In genomic region chr12:47979686-47980085, GRCh38 we compare ENCODE assay signal across 30 cellular contexts. TPM values are rescaled to one million over a fixed set of nuclear protein-coding genes. Genes with fewer than 3 reads are reported as not detected.
DNase-seq lines count a peak whose midpoint lies in the region; ATAC-seq, FAIRE-seq and TF ChIP-seq lines count a peak whose summit lies in the region.
"Had no signal": no experiment of that assay in that cellular context is flagged by ENCODE, and none has a peak within 500 bp of the region (broad histone marks: within the 10 kb centered on the region; RNA-seq: fewer than 3 reads in every experiment).

No MANE protein-coding gene starts in this region.

- H3K27me3 ChIP-seq in HepG2 (ENCODE audit: control insufficient read depth in 1 of 2, insufficient read depth in 2 of 2, low read length in 2 of 2) (0 out of 5 replicates have a peak, but pooled peaks cover 0 to 4% of the 10 kb centered on the region in 2 experiments), osteoblast (ENCODE audit: insufficient read depth, low read length) (peaks cover 6% of the 10 kb centered on the region), spleen (replicated peaks in 1 of 7) (peaks cover 0 to 4% (median 0%) of the 10 kb centered on the region in 7 donors)
- H3K27me3 ChIP-seq in effector memory CD4-positive, alpha-beta T cell (replicated peaks; ENCODE audit: control insufficient read depth, insufficient read depth, low read length, poor library complexity, severe bottlenecking), result no peaks in the 10 kb centered on the region
- H3K27me3 ChIP-seq: BE2C, BLaER1 had no signal

- H4K20me1 ChIP-seq in HepG2 (ENCODE audit: insufficient read depth, low read length) (no peaks in the 10 kb centered on the region), osteoblast (ENCODE audit: insufficient read depth, low read length) (no peaks in the 10 kb centered on the region)
- H4K20me1 ChIP-seq: BLaER1 had no signal

- no peak for ATAC-seq in HepG2
- no peak for ATAC-seq in GM19035 (IDR thresholded peaks at IDR 0.05; ENCODE audit: unreplicated experiment)
- ATAC-seq: GM12878 had no signal

- BruUV-seq in HepG2 (replicated peaks; lab: Mats Ljungman, UMichigan), result no TSS peak

- DNase-seq in HepG2 (ENCODE audit: low spot score) (no peak), osteoblast (ENCODE audit: insufficient read length, low spot score, missing footprints) (peak; percentile 56), posterior vena cava (ENCODE audit: low spot score) (peak; percentile 64), spleen (peak; percentile 43), C1 segment of cervical spinal cord (lab: John Stamatoyannopoulos, UW) (no peak)
- DNase-seq in effector memory CD4-positive, alpha-beta T cell, result no peak
- DNase-seq in activated effector memory CD4-positive, alpha-beta T cell treated with Interleukin-2 at 50 U/mL for 16 hours, result no peak
- DNase-seq: 8988T; ACHN; BE2C; CD4-positive, alpha-beta memory T cell; CD4-positive, CD25-positive, alpha-beta regulatory T cell; CD8-positive, alpha-beta memory T cell; COR-L47; DMS 273 treated with DMSO at 0.1 percent for 48 hours; DMS153; DMS53; DMS79; DND-41; EL; GDM1 had no signal

- TF ChIP-seq EP300 in HepG2 (IDR thresholded peaks at IDR 0.05; ENCODE audit: low read depth in 2 of 2, low read length in 2 of 2), result no peak
- TF ChIP-seq EP300 in HepG2 (CRISPR knock-in tag; IDR thresholded peaks at IDR 0.05; ENCODE audit: borderline replicate concordance), result no peak

- intact Hi-C loops in HepG2 (cut with micrococcal nuclease; ENCODE audit: unreplicated experiment), result no loop called here
- intact Hi-C loops in posterior vena cava (cut with DNase I), result no loop called here
- intact Hi-C loops in spleen (cut with DNase I; ENCODE audit: low total_unique reads), result no loop called here

- TF ChIP-seq RAD21 in HepG2 (CRISPR knock-in tag; IDR thresholded peaks at IDR 0.05), result no peak

- no peak for TF ChIP-seq POLR2A in HepG2 (IDR thresholded peaks at IDR 0.05; ENCODE audit: insufficient read depth in 1 of 2, low read depth in 2 of 2, low read length in 2 of 2)
- TF ChIP-seq POLR2A in spleen (IDR thresholded peaks at IDR 0.05), result no peak

- H3K9me3 ChIP-seq in HepG2 (ENCODE audit: low read length) (no peaks in the 10 kb centered on the region), osteoblast (ENCODE audit: low read depth, low read length) (no peaks in the 10 kb centered on the region), spleen (no peaks in the 10 kb centered on the region)
- H3K9me3 ChIP-seq in effector memory CD4-positive, alpha-beta T cell (ENCODE audit: control insufficient read depth, low read length), result no peaks in the 10 kb centered on the region
- H3K9me3 ChIP-seq: BE2C, BLaER1 had no signal

- CTCF ChIA-PET in HepG2 (lab: Yijun Ruan, JAX; ENCODE audit: low intra/inter-chr PET ratio, low total read pairs), result no interaction called here

- H3K36me3 ChIP-seq in HepG2 (replicated peaks in 1 of 2; ENCODE audit: control insufficient read depth in 1 of 2, insufficient read depth in 2 of 2, low read length in 2 of 2) (no peaks in the 10 kb centered on the region), osteoblast (ENCODE audit: insufficient read depth, low read length) (no peaks in the 10 kb centered on the region), spleen (no peaks in the 10 kb centered on the region)
- no peaks in the 10 kb centered on the region for H3K36me3 ChIP-seq in effector memory CD4-positive, alpha-beta T cell (ENCODE audit: control insufficient read depth, insufficient read depth, low read length)
- H3K36me3 ChIP-seq: BE2C, BLaER1 had no signal

- no peak overlapping the region for H3K27ac ChIP-seq in HepG2 (ENCODE audit: extremely low read length, insufficient read depth, low read length)
- H3K27ac ChIP-seq in osteoblast (ENCODE audit: low read depth, low read length), result no peak overlapping the region
- no peak overlapping the region for H3K27ac ChIP-seq in spleen
- H3K27ac ChIP-seq in effector memory CD4-positive, alpha-beta T cell (ENCODE audit: insufficient read depth, low read length, poor library complexity, severe bottlenecking), result no peak overlapping the region
- H3K27ac ChIP-seq: BLaER1 had no signal

- no peak for FAIRE-seq in HepG2 (lab: Jason Lieb, UNC)
- FAIRE-seq: A204.1, GM12878, GM12892, GM18507, GM19239 had no signal

- H3K79me2 ChIP-seq in HepG2 (ENCODE audit: insufficient read depth, low read length), result no peaks in the 10 kb centered on the region
- no peaks in the 10 kb centered on the region for H3K79me2 ChIP-seq in osteoblast (ENCODE audit: insufficient read depth, low read length)

- H3K4me2 ChIP-seq in HepG2 (ENCODE audit: low read depth, low read length) (no peak overlapping the region), osteoblast (ENCODE audit: insufficient read depth, low read length) (no peak overlapping the region)

- TF ChIP-seq CTCF in HepG2 (CRISPR knock-in tag; IDR thresholded peaks at IDR 0.05) (no peak), osteoblast (IDR thresholded peaks at IDR 0.05; ENCODE audit: extremely low read depth, low read depth, low read length) (no peak), spleen (IDR thresholded peaks at IDR 0.05 in 8 of 11, conservative IDR thresholded peaks at IDR 0.05 in 3 of 11) (no peak)

- 57% methylated on average over 2 of the region's 11 CpGs for WGBS in HepG2 (ENCODE audit: low lambda C conversion rate)
- 83 to 93% (median 89%) methylated on average over 9 to 11 of the region's 11 CpGs for WGBS in spleen, 5 donors

- H2AFZ ChIP-seq in HepG2 (ENCODE audit: low read length), result no peak overlapping the region
- no peak overlapping the region for H2AFZ ChIP-seq in osteoblast (ENCODE audit: low read length)

- H3K4me1 ChIP-seq in HepG2 (ENCODE audit: insufficient read depth, low read length) (peaks cover 13% of the 10 kb centered on the region), osteoblast (ENCODE audit: insufficient read depth, low read length) (no peaks in the 10 kb centered on the region), spleen (no peaks in the 10 kb centered on the region)
- no peaks in the 10 kb centered on the region for H3K4me1 ChIP-seq in effector memory CD4-positive, alpha-beta T cell (ENCODE audit: control insufficient read depth, insufficient read depth, low read length, poor library complexity, severe bottlenecking)
- H3K4me1 ChIP-seq: BE2C had no signal

- H3K4me3 ChIP-seq in HepG2 (replicated peaks in 1 of 3; ENCODE audit: insufficient read depth in 1 of 3, low read depth in 2 of 3, low read length in 3 of 3) (no peak overlapping the region), osteoblast (ENCODE audit: insufficient read depth, low read length) (no peak overlapping the region), spleen (no peak overlapping the region)
- H3K4me3 ChIP-seq in effector memory CD4-positive, alpha-beta T cell (ENCODE audit: insufficient read depth, low read depth, low read length, poor library complexity, severe bottlenecking), result no peak overlapping the region
- H3K4me3 ChIP-seq: BLaER1, GM12878 had no signal

- H3K9ac ChIP-seq in HepG2 (ENCODE audit: insufficient read depth, low read depth, low read length), result no peak overlapping the region
- H3K9ac ChIP-seq: BLaER1 had no signal

- in situ Hi-C loops in HepG2 (cut with HindIII; ENCODE audit: extremely low pct_ligation_motif_present, low pct_unique_long_range_greater_than_20kb), result no loop called here

- POLR2A ChIA-PET in HepG2 (lab: Yijun Ruan, JAX), result no interaction called here

RNA-seq across cellular contexts. Expression of gene TMEM106C, which starts 16.3 kb away (rescaled TPM):
- total RNA-seq in HepG2 (2016; rRNA removed; fragmentation: Illumina TruSeq; extraction: Trizol), result 132 and 134 TPM in 2 replicates
- 140 and 199 TPM in 2 replicates for total RNA-seq in HepG2 (2016; cell fraction: cytosol; rRNA removed; fragmentation: Illumina TruSeq; extraction: Trizol; ENCODE audit: low read depth)
- 131 and 142 TPM in 2 replicates for total RNA-seq in HepG2 (2016; cell fraction: insoluble cytoplasmic fraction; rRNA removed; fragmentation: Illumina TruSeq; extraction: Trizol)
- 222 and 263 TPM in 2 replicates for total RNA-seq in HepG2 (2016; cell fraction: membrane; rRNA removed; fragmentation: Illumina TruSeq; extraction: Trizol)
- 69.5 and 82.9 TPM in 2 replicates for total RNA-seq in HepG2 (2016; cell fraction: nucleus; rRNA removed; fragmentation: Illumina TruSeq; extraction: Trizol)
- 191 and 192 TPM in 2 replicates for polyA plus RNA-seq in HepG2 (2011; rRNA removed)
- polyA plus RNA-seq in HepG2 (2011; cell fraction: cytosol; rRNA removed), result 141 and 173 TPM in 2 replicates
- 103 and 125 TPM in 2 replicates for polyA plus RNA-seq in HepG2 (2011; cell fraction: nucleus; rRNA removed)
- 67.2 and 83.0 TPM in 2 replicates for polyA plus RNA-seq in HepG2 (2012)
- polyA plus RNA-seq in HepG2 (2016; cell fraction: cytosol; fragmentation: Illumina TruSeq; extraction: Trizol; ENCODE audit: low read depth), result 208 and 285 TPM in 2 replicates
- 129 and 148 TPM in 2 replicates for polyA plus RNA-seq in HepG2 (2016; cell fraction: insoluble cytoplasmic fraction; fragmentation: Illumina TruSeq; extraction: Trizol; ENCODE audit: low read depth)
- 221 and 275 TPM in 2 replicates for polyA plus RNA-seq in HepG2 (2016; cell fraction: membrane; fragmentation: Illumina TruSeq; extraction: Trizol; ENCODE audit: low read depth)
- polyA plus RNA-seq in HepG2 (2016; cell fraction: nucleus; fragmentation: Illumina TruSeq; extraction: Trizol; ENCODE audit: insufficient read depth, low read depth), result 107 and 122 TPM in 2 replicates
- polyA minus RNA-seq in HepG2 (2011; rRNA and poly(A)+ RNA removed; ENCODE audit: low replicate concordance), result 179 and 1,095 TPM in 2 replicates
- 43.2 and 44.5 TPM in 2 replicates for polyA minus RNA-seq in HepG2 (2011; cell fraction: cytosol; rRNA and poly(A)+ RNA removed)
- 81.1 and 92.5 TPM in 2 replicates for polyA minus RNA-seq in HepG2 (2011; cell fraction: nucleus; rRNA and poly(A)+ RNA removed)
- total RNA-seq in osteoblast, result 57.5 and 58.3 TPM in 2 replicates
- total RNA-seq in posterior vena cava, result 10 to 100 TPM; 29.5 to 36.1 TPM
- 100 to 1,000 TPM in 4 of 7 donors, 10 to 100 TPM in 3; 37.6 to 124 (median 109) TPM for total RNA-seq in spleen
- 10 to 100 TPM; 30.1 to 49.1 (median 40.2) TPM for polyA plus RNA-seq in spleen

RNA-seq across cellular contexts. Expression of gene COL2A1, which starts 24.6 kb away (rescaled TPM):
- total RNA-seq in HepG2 (2016; rRNA removed; fragmentation: Illumina TruSeq; extraction: Trizol), result 9.2 and 38.3 TPM in 2 replicates
- total RNA-seq in HepG2 (2016; cell fraction: cytosol; rRNA removed; fragmentation: Illumina TruSeq; extraction: Trizol; ENCODE audit: low read depth), result 1.1 and 3.1 TPM in 2 replicates
- total RNA-seq in HepG2 (2016; cell fraction: insoluble cytoplasmic fraction; rRNA removed; fragmentation: Illumina TruSeq; extraction: Trizol), result 6.6 and 41.7 TPM in 2 replicates
- 3.6 and 4.1 TPM in 2 replicates for total RNA-seq in HepG2 (2016; cell fraction: membrane; rRNA removed; fragmentation: Illumina TruSeq; extraction: Trizol)
- 44.6 and 58.3 TPM in 2 replicates for total RNA-seq in HepG2 (2016; cell fraction: nucleus; rRNA removed; fragmentation: Illumina TruSeq; extraction: Trizol)
- 7.4 and 9.8 TPM in 2 replicates for polyA plus RNA-seq in HepG2 (2011; rRNA removed)
- 4.1 and 4.4 TPM in 2 replicates for polyA plus RNA-seq in HepG2 (2011; cell fraction: cytosol; rRNA removed)
- 113 and 136 TPM in 2 replicates for polyA plus RNA-seq in HepG2 (2011; cell fraction: nucleus; rRNA removed)
- polyA plus RNA-seq in HepG2 (2012), result 7.6 and 8.6 TPM in 2 replicates
- 0.91 and 1.3 TPM in 2 replicates for polyA plus RNA-seq in HepG2 (2016; cell fraction: cytosol; fragmentation: Illumina TruSeq; extraction: Trizol; ENCODE audit: low read depth)
- 5.7 and 8.4 TPM in 2 replicates for polyA plus RNA-seq in HepG2 (2016; cell fraction: insoluble cytoplasmic fraction; fragmentation: Illumina TruSeq; extraction: Trizol; ENCODE audit: low read depth)
- polyA plus RNA-seq in HepG2 (2016; cell fraction: membrane; fragmentation: Illumina TruSeq; extraction: Trizol; ENCODE audit: low read depth), result 1.5 and 2.1 TPM in 2 replicates
- 114 and 115 TPM in 2 replicates for polyA plus RNA-seq in HepG2 (2016; cell fraction: nucleus; fragmentation: Illumina TruSeq; extraction: Trizol; ENCODE audit: insufficient read depth, low read depth)
- polyA minus RNA-seq in HepG2 (2011; rRNA and poly(A)+ RNA removed; ENCODE audit: low replicate concordance), result 7.1 TPM in 1 of 2 replicates, not detected in the other
- polyA minus RNA-seq in HepG2 (2011; cell fraction: cytosol; rRNA and poly(A)+ RNA removed), result 4.7 and 7.3 TPM in 2 replicates
- 12.5 and 15.2 TPM in 2 replicates for polyA minus RNA-seq in HepG2 (2011; cell fraction: nucleus; rRNA and poly(A)+ RNA removed)
- total RNA-seq in osteoblast, result under 0.01 TPM in 2 replicates
- total RNA-seq in posterior vena cava, result not detected
- total RNA-seq in spleen, result under 1 TPM in 3 of 7 donors, not detected in 4; 0.37 to 0.49 (median 0.47) TPM
- not detected for polyA plus RNA-seq in spleen
- total RNA-seq: CD4-positive, alpha-beta memory T cell; CD4-positive, CD25-positive, alpha-beta regulatory T cell; CD8-positive, alpha-beta memory T cell had no signal
- polyA plus RNA-seq: AG04450; CD14-positive monocyte; CD4-positive, alpha-beta memory T cell; CD4-positive, CD25-positive, alpha-beta regulatory T cell; CD8-positive, alpha-beta memory T cell had no signal

Comparison
In these comparisons a context has a peak if more than half of its experiments do, and no peak if none do; other contexts are left out.
1. DNase-seq: peak in osteoblast (single experiment), posterior vena cava (single experiment) and spleen (single experiment); none in HepG2 (single experiment), effector memory CD4-positive, alpha-beta T cell (0 of 3), C1 segment of cervical spinal cord (0 of 14) and activated effector memory CD4-positive, alpha-beta T cell treated with Interleukin-2 at 50 U/mL for 16 hours (single experiment).